2 cellular contexts compared by ENCODE assay signal in the genomic region with DNA sequence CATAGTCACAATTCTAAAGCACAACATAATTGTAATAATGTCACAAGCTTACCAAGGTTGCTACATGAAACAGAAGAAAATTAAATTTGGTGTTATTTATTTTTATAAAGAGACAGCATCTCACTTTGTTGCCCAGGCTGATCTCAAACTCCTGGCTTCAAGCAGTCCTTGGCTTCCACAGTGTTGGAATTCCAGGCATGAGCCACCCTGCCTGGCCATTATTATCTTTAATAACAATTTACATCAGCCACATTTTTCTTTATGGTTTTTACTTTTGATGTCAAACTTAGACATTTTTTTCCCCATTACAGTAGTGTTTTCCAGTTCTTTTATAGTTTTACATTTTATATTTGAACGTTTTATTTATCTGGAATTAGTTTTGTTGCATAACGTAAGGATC.
TF ChIP-seq lines count a peak whose summit lies in the region.

No MANE protein-coding gene starts in this region.

TF ChIP-seq in SK-N-SH, 30 proteins besides CTCF, POLR2A, EP300 and RAD21:
- no peak for TF ChIP-seq NRF1 (IDR thresholded peaks at IDR 0.05; ENCODE audit: low read depth, low read length)
- no peak for TF ChIP-seq YY1 (IDR thresholded peaks at IDR 0.05; ENCODE audit: low read depth)
- TF ChIP-seq, protein P1, sequence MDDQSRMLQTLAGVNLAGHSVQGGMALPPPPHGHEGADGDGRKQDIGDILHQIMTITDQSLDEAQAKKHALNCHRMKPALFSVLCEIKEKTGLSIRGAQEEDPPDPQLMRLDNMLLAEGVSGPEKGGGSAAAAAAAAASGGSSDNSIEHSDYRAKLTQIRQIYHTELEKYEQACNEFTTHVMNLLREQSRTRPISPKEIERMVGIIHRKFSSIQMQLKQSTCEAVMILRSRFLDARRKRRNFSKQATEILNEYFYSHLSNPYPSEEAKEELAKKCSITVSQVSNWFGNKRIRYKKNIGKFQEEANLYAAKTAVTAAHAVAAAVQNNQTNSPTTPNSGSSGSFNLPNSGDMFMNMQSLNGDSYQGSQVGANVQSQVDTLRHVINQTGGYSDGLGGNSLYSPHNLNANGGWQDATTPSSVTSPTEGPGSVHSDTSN (IDR thresholded peaks at IDR 0.05), result no peak
- 0 out of 2 replicates have a peak, but pooled peaks have one; percentile 12 for TF ChIP-seq TEAD4 (IDR thresholded peaks at IDR 0.05; ENCODE audit: borderline replicate concordance, insufficient read depth)
- peak; percentile 8; the same call in 1 of the 2 replicates for TF ChIP-seq TCF12 (IDR thresholded peaks at IDR 0.05)

TF ChIP-seq in H1, 55 proteins besides CTCF, POLR2A, EP300 and RAD21:
- no peak for TF ChIP-seq GABPA (IDR thresholded peaks at IDR 0.05; ENCODE audit: borderline replicate concordance, insufficient read depth, low read length)
- peak; percentile 81 for TF ChIP-seq TEAD4 (IDR thresholded peaks at IDR 0.05; ENCODE audit: low read depth, low read length)
